ENCODE assay signal across 9 cellular contexts in genomic region chr11:14578551-14578956, GRCh38. TPM values are rescaled to one million over a fixed set of nuclear protein-coding genes. Genes with fewer than 3 reads are reported as not detected.
DNase-seq lines count a peak whose midpoint lies in the region; ATAC-seq and TF ChIP-seq lines count a peak whose summit lies in the region.
"Had no signal": no experiment of that assay in that cellular context is flagged by ENCODE, and none has a peak within 500 bp of the region (broad histone marks: within the 10 kb centered on the region; RNA-seq: fewer than 3 reads in every experiment).

No MANE protein-coding gene starts in this region.

- TF ChIP-seq CTCF in GM10266 (IDR thresholded peaks at IDR 0.05; ENCODE audit: control insufficient read depth, insufficient read depth, low read depth, missing control alignments) (no peak), Loucy (conservative IDR thresholded peaks at IDR 0.05; ENCODE audit: low read length) (no peak)

- H3K36me3 ChIP-seq in Loucy (ENCODE audit: insufficient read depth, low read length) (no peaks in the 10 kb centered on the region), MG63 (no peaks in the 10 kb centered on the region)
- H3K36me3 ChIP-seq: thoracic aorta had no signal

- H3K4me1 ChIP-seq in Loucy (ENCODE audit: insufficient read depth, low read length, poor library complexity, severe bottlenecking): peaks cover 23% of the 10 kb centered on the region

- peak overlapping the region; percentile 63 for H3K4me2 ChIP-seq in Loucy (ENCODE audit: low read depth, low read length, poor library complexity, severe bottlenecking)

- H3K4me3 ChIP-seq in Loucy (ENCODE audit: low read length, poor library complexity, severe bottlenecking) (peak overlapping the region; percentile 58), MG63 (no peak overlapping the region)
- H3K4me3 ChIP-seq: thoracic aorta had no signal

- no peaks in the 10 kb centered on the region for H3K9me2 ChIP-seq in Loucy (replicated peaks; ENCODE audit: low read depth, low read length)

- H4K20me1 ChIP-seq in Loucy (ENCODE audit: insufficient read depth, low read length, poor library complexity, severe bottlenecking): no peaks in the 10 kb centered on the region

- peak; percentile 39 for DNase-seq in GM10266 (ENCODE audit: extremely low spot score)
- DNase-seq in UCSD-AML1 (lab: John Stamatoyannopoulos, UW; ENCODE audit: unreplicated experiment): peak; percentile 21
- DNase-seq in dermis microvascular lymphatic vessel endothelial cell (ENCODE audit: low read depth in 2 of 2): peak; percentile 85 to 90
- DNase-seq in non-pigmented ciliary epithelial cell (ENCODE audit: low read depth): peak; percentile 27
- DNase-seq in amniotic stem cell (lab: John Stamatoyannopoulos, UW): no peak
- no peak for DNase-seq in MG63

- H3K9me3 ChIP-seq in Loucy (ENCODE audit: insufficient read depth, low read depth, low read length): no peaks in the 10 kb centered on the region; the same call in 1 of the 2 replicates
- no peaks in the 10 kb centered on the region for H3K9me3 ChIP-seq in MG63
- H3K9me3 ChIP-seq: thoracic aorta had no signal

- H3K27me3 ChIP-seq in Loucy (ENCODE audit: insufficient read depth, low read length, poor library complexity, severe bottlenecking) (no peaks in the 10 kb centered on the region), MG63 (no peaks in the 10 kb centered on the region)

- peak overlapping the region; percentile 48 for H3K9ac ChIP-seq in Loucy (ENCODE audit: low read depth, low read length, poor library complexity, severe bottlenecking)

- 0 out of 2 replicates have a peak, but pooled peaks cover 6% of the 10 kb centered on the region for H3F3A ChIP-seq in Loucy (ENCODE audit: low read depth)

- no peak overlapping the region for H2AFZ ChIP-seq in Loucy (ENCODE audit: low read length)

- no peaks in the 10 kb centered on the region for H3K79me2 ChIP-seq in Loucy (ENCODE audit: insufficient read depth, low read length)

- ATAC-seq in GM21723 (IDR thresholded peaks at IDR 0.05; ENCODE audit: unreplicated experiment): peak; percentile 99

RNA-seq across cellular contexts. Expression of gene PSMA1, which starts 58.4 kb away (rescaled TPM):
- 156 and 199 TPM in 2 replicates for total RNA-seq in dermis microvascular lymphatic vessel endothelial cell
- total RNA-seq in MG63 (2014; rRNA removed; shearing (Covaris generic); ENCODE audit: low replicate concordance): 271 and 295 TPM in 2 replicates

Comparison
In these comparisons a context has a peak if more than half of its experiments do, and no peak if none do; other contexts are left out.
1. DNase-seq: peak in GM10266 (single experiment), UCSD-AML1 (single experiment), dermis microvascular lymphatic vessel endothelial cell (2 of 2) and non-pigmented ciliary epithelial cell (single experiment); none in amniotic stem cell (single experiment) and MG63 (single experiment).